ENCODE assay signal across 17 cellular contexts in the genomic region with DNA sequence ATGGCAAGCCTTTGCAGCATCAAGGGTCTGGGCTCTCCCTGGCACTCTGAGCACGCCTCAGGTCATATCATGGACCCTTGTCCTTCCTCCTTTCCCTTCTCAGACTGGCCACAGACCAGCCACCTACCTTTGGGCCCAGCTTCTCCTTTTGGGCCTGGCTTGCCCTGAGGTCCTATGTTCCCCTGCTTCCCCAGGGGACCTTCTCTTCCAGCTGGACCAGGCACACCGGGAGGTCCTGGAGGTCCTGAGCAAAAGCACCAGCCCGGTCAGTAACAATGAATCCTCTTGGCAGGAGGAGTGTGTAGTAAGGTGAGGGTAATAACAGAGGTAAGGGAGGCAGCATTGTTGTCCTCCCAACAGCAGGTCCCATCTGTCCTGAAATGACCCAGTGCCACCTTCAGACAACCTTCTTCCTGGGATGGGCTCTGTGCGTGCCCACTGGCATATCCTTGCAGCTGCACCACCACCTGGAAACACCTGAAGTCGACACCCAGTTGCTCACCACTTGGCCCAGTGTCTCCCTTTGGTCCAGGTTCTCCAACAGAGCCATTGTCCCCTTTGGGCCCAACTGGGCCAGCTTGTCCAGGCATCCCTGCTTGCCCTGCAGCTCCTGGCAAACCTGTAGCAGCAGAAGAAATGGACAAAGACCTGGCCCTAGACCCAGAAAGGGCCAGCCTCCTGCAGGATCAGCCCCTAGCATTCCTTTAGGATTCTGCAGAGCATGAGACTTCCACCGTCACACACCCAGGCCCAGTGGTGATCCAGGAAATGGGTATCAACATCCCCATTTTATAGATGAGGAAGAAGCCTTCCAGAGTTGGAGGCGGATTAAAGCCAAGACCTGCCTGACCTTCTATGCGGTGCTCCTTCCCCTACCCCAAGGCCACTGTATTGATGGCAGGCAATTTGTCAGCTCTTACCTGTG. TPM values are rescaled to one million over a fixed set of nuclear protein-coding genes. Genes with fewer than 3 reads are reported as not detected.
A peak's percentile ranks its signal among the peaks of the same experiment; 100 is the strongest.
DNase-seq lines count a peak whose midpoint lies in the region; ATAC-seq lines count a peak whose summit lies in the region.
"Had no signal": no experiment of that assay in that cellular context is flagged by ENCODE, and none has a peak within 500 bp of the region (broad histone marks: within the 10 kb centered on the region; RNA-seq: fewer than 3 reads in every experiment).

No MANE protein-coding gene starts in this region.

- H3K9me3 Mint-ChIP-seq in IgD-negative memory B cell: no peaks in the 10 kb centered on the region
- H3K9me3 Mint-ChIP-seq in stimulated activated naive B cell treated with anti-CD40 and anti-IgM and Interleukin-4, amounts not matched to agents 10 μg/mL and 1 μg/mL and 100 μg/mL, for 72 hours: peaks cover 0 to 1% of the 10 kb centered on the region in 2 donors
- H3K9me3 Mint-ChIP-seq: CD8-positive, alpha-beta T cell had no signal

- no peaks in the 10 kb centered on the region for H3K36me3 Mint-ChIP-seq in IgD-negative memory B cell
- no peaks in the 10 kb centered on the region for H3K36me3 Mint-ChIP-seq in stimulated activated naive B cell treated with anti-CD40 and anti-IgM and Interleukin-4, amounts not matched to agents 10 μg/mL and 1 μg/mL and 100 μg/mL, for 72 hours
- H3K36me3 Mint-ChIP-seq: CD8-positive, alpha-beta T cell had no signal

- H3K4me1 Mint-ChIP-seq in IgD-negative memory B cell: peaks cover 15 to 20% (median 15%) of the 10 kb centered on the region in 3 donors
- H3K4me1 Mint-ChIP-seq in stimulated activated naive B cell treated with anti-CD40 and anti-IgM and Interleukin-4, amounts not matched to agents 10 μg/mL and 1 μg/mL and 100 μg/mL, for 72 hours: peaks cover 30 to 41% of the 10 kb centered on the region in 2 donors

- no peak for ATAC-seq in stimulated activated naive B cell treated with anti-CD40 and anti-IgM and Interleukin-4, amounts not matched to agents 10 μg/mL and 1 μg/mL and 100 μg/mL, for 72 hours (replicated peaks)
- no peak for ATAC-seq in GM19455 (IDR thresholded peaks at IDR 0.05; ENCODE audit: unreplicated experiment)
- ATAC-seq: CD8-positive, alpha-beta T cell had no signal

- DNase-seq in CD1c-positive myeloid dendritic cell (ENCODE audit: extremely low spot score): peak; percentile 41
- peak; percentile 33 for DNase-seq in islet precursor cell
- DNase-seq in stimulated activated naive B cell treated with anti-CD40 and anti-IgM and Interleukin-4, amounts not matched to agents 10 μg/mL and 1 μg/mL and 100 μg/mL, for 72 hours: no peak
- DNase-seq in DMS53 (lab: John Stamatoyannopoulos, UW): no peak
- no peak for DNase-seq in HUDEP-2 (lab: John Stamatoyannopoulos, UW; ENCODE audit: unreplicated experiment in 76 of 76)
- DNase-seq: GDM1, NCI-H1092 treated with DMSO at 0.1 percent for 48 hours, NCI-H1436 treated with DMSO at 0.1 percent for 48 hours, NCI-H1930, NCI-H2227 treated with DMSO at 0.1 percent for 48 hours, NCI-H510A, PC-9, RPMI8226, SHP77 had no signal

- no peaks in the 10 kb centered on the region for H3K27me3 Mint-ChIP-seq in IgD-negative memory B cell
- no peaks in the 10 kb centered on the region for H3K27me3 Mint-ChIP-seq in stimulated activated naive B cell treated with anti-CD40 and anti-IgM and Interleukin-4, amounts not matched to agents 10 μg/mL and 1 μg/mL and 100 μg/mL, for 72 hours

- H3K4me3 Mint-ChIP-seq in IgD-negative memory B cell: no peak overlapping the region
- H3K4me3 Mint-ChIP-seq in stimulated activated naive B cell treated with anti-CD40 and anti-IgM and Interleukin-4, amounts not matched to agents 10 μg/mL and 1 μg/mL and 100 μg/mL, for 72 hours: no peak overlapping the region
- H3K4me3 Mint-ChIP-seq: CD8-positive, alpha-beta T cell had no signal

- peak overlapping the region in 2 of 3 donors; percentile 10 to 35 for H3K27ac Mint-ChIP-seq in IgD-negative memory B cell
- H3K27ac Mint-ChIP-seq in stimulated activated naive B cell treated with anti-CD40 and anti-IgM and Interleukin-4, amounts not matched to agents 10 μg/mL and 1 μg/mL and 100 μg/mL, for 72 hours: peak overlapping the region; percentile 37
- H3K27ac Mint-ChIP-seq: CD8-positive, alpha-beta T cell had no signal

RNA-seq across cellular contexts. Expression of a gene that starts 6.4 kb away (rescaled TPM):
- polyA plus RNA-seq in IgD-negative memory B cell: not detected

Comparison
In these comparisons a context has a peak if more than half of its experiments do, and no peak if none do; other contexts are left out.
1. DNase-seq: peak in CD1c-positive myeloid dendritic cell (single experiment) and islet precursor cell (single experiment); none in stimulated activated naive B cell treated with anti-CD40 and anti-IgM and Interleukin-4, amounts not matched to agents 10 μg/mL and 1 μg/mL and 100 μg/mL, for 72 hours (single experiment), DMS53 (single experiment) and HUDEP-2 (0 of 76).